In the genomic region with DNA sequence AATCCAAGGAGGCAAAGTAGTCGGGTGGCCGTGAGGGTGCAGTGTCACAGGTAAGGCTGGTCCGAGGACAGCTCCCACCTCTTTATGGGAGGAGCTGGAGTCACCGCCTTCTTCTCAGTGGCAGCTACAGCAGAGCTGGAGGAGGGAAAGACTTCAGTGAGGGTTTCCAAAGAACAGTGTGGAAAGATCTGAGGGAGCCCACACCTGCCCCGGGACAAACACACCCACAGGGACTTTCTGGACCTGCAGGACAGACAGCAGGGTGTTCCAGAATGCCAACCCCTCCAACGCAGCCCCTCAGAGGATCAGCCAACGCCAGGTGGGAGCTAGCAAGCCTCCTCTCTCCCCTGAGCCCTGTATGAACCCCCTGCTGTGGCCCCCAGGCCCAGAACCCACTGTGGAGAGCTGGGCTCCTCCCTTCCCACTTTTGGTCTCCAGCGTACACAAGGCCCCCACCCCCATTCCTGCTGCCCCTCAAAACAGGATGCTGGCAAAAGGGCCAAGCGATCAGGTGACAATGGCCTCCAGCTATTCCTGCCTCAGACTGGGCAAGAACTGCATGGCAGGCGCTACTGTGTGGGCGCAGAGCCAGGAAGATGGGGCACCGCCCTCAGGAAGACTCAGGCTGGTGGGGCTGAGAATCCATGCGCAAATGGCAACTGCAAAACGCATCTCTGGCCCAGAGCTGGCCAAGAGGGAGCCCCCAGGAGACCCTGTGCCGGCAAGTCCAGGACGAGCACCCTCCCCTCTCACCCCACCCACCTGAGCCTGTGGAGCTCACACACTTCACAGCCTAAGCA, we compare ENCODE assay signal across 14 cellular contexts. TPM values are rescaled to one million over a fixed set of nuclear protein-coding genes. Genes with fewer than 3 reads are reported as not detected.
DNase-seq lines count a peak whose midpoint lies in the region; ATAC-seq, FAIRE-seq and TF ChIP-seq lines count a peak whose summit lies in the region.
"Had no signal": no experiment of that assay in that cellular context is flagged by ENCODE, and none has a peak within 500 bp of the region (broad histone marks: within the 10 kb centered on the region; RNA-seq: fewer than 3 reads in every experiment).

No MANE protein-coding gene starts in this region.

- H2AK5ac ChIP-seq in mesendoderm (ENCODE audit: low read length), result no peak overlapping the region

- no peaks in the 10 kb centered on the region for H3K9me3 Mint-ChIP-seq in chondrocyte (ENCODE audit: low read depth)
- no peaks in the 10 kb centered on the region for H3K9me3 Mint-ChIP-seq in CD8-positive, alpha-beta T cell
- H3K9me3 Mint-ChIP-seq: GM23338; mesothelial cell of epicardium; stimulated activated effector memory CD8-positive, alpha-beta T cell treated with anti-CD3 and anti-CD28 coated beads, Interleukin-12 subunit alpha, Interleukin-12 subunit beta, amount 100 ng/mL, for 72 hours had no signal

- no peak overlapping the region for H3K4me3 ChIP-seq in pancreas
- no peak overlapping the region for H3K4me3 ChIP-seq in CD8-positive, alpha-beta T cell (ENCODE audit: low read depth, low read length)
- H3K4me3 ChIP-seq in mesendoderm (ENCODE audit: low read length), result no peak overlapping the region
- H3K4me3 ChIP-seq: GM23338 had no signal

- H3K4ac ChIP-seq in mesendoderm (ENCODE audit: low read depth, low read length), result no peak overlapping the region

- TF ChIP-seq CTCF in chondrocyte (IDR thresholded peaks at IDR 0.05) (no peak), pancreas (IDR thresholded peaks at IDR 0.05) (no peak)
- no peak for TF ChIP-seq CTCF in CD8-positive, alpha-beta T cell (IDR thresholded peaks at IDR 0.05)

- peaks cover 22% of the 10 kb centered on the region for H3K4me1 Mint-ChIP-seq in chondrocyte (ENCODE audit: low read depth)
- H3K4me1 Mint-ChIP-seq in CD8-positive, alpha-beta T cell (ENCODE audit: low read depth), result peaks cover 22% of the 10 kb centered on the region

- WGBS in pancreas, 2 donors, result 83 to 84% methylated on average over 16 of the region's 16 CpGs
- WGBS in mesendoderm (ENCODE audit: extremely low coverage, insufficient coverage, low lambda C conversion rate), result no CpG with 5 or more reads among the region's 16 CpGs

- intact Hi-C loops in pancreas (cut with DNase I), result no loop called here
- intact Hi-C loops in CD8-positive, alpha-beta T cell (cut with DNase I, micrococcal nuclease), result no loop called here

- H3K27ac Mint-ChIP-seq in chondrocyte (ENCODE audit: unreplicated experiment), result no peak overlapping the region
- H3K27ac Mint-ChIP-seq in CD8-positive, alpha-beta T cell, result no peak overlapping the region
- H3K27ac Mint-ChIP-seq: GM23338; mesothelial cell of epicardium; stimulated activated effector memory CD8-positive, alpha-beta T cell treated with anti-CD3 and anti-CD28 coated beads, Interleukin-12 subunit alpha, Interleukin-12 subunit beta, amount 100 ng/mL, for 72 hours; T-helper 17 cell had no signal

- H2BK15ac ChIP-seq in mesendoderm (replicated peaks; ENCODE audit: low read depth), result no peak overlapping the region

- H3K27ac ChIP-seq in pancreas, result no peak overlapping the region
- H3K27ac ChIP-seq in CD8-positive, alpha-beta T cell (ENCODE audit: low read depth, low read length), result no peak overlapping the region
- H3K27ac ChIP-seq in mesendoderm (ENCODE audit: low read depth, low read length), result no peak overlapping the region

- no peak overlapping the region for H4K5ac ChIP-seq in mesendoderm (ENCODE audit: low read length)

- H3K27me3 ChIP-seq in pancreas, result no peaks in the 10 kb centered on the region
- H3K27me3 ChIP-seq in CD8-positive, alpha-beta T cell (ENCODE audit: insufficient read depth, low read length), result no peaks in the 10 kb centered on the region
- H3K27me3 ChIP-seq in mesendoderm (ENCODE audit: insufficient read depth, low read length, poor library complexity), result no peaks in the 10 kb centered on the region

- H3K23ac ChIP-seq in mesendoderm (ENCODE audit: low read length), result no peak overlapping the region

- POLR2A ChIA-PET in CD8-positive, alpha-beta T cell (lab: Charles Lee), result interaction anchor here (1.4 kb wide), 1 partner anchor 9 kb away, joined by 3 read pairs; no protein-coding TSS in a partner anchor

- H3K9me3 ChIP-seq in pancreas, result no peaks in the 10 kb centered on the region
- no peaks in the 10 kb centered on the region for H3K9me3 ChIP-seq in CD8-positive, alpha-beta T cell (ENCODE audit: low read length)

- peaks cover 0 to 6% (median 0%) of the 10 kb centered on the region in 3 donors for H3K4me1 ChIP-seq in pancreas
- H3K4me1 ChIP-seq in CD8-positive, alpha-beta T cell (ENCODE audit: insufficient read depth, low read length), result peaks cover 20% of the 10 kb centered on the region
- peaks cover 5% of the 10 kb centered on the region for H3K4me1 ChIP-seq in mesendoderm (ENCODE audit: control insufficient read depth, low read depth, low read length)

- no peak overlapping the region for H3K4me2 ChIP-seq in mesendoderm (ENCODE audit: low read length)
- H3K4me2 ChIP-seq: GM23338 had no signal

- no peak overlapping the region for H2BK5ac ChIP-seq in mesendoderm (ENCODE audit: low read length)

- FAIRE-seq in pancreas (lab: Jason Lieb, UNC), result no peak

- H3K36me3 Mint-ChIP-seq in chondrocyte (ENCODE audit: low read depth), result peaks cover 3% of the 10 kb centered on the region
- peaks cover 43% of the 10 kb centered on the region for H3K36me3 Mint-ChIP-seq in CD8-positive, alpha-beta T cell

- ATAC-seq in pancreas, result no peak
- ATAC-seq in CD8-positive, alpha-beta T cell, result no peak
- ATAC-seq: GM23338; stimulated activated effector memory CD8-positive, alpha-beta T cell treated with anti-CD3 and anti-CD28 coated beads, Interleukin-12 subunit alpha, Interleukin-12 subunit beta, amount 100 ng/mL, for 72 hours; T-helper 17 cell had no signal

- no peak overlapping the region for H3K4me3 Mint-ChIP-seq in chondrocyte (ENCODE audit: unreplicated experiment)
- no peak overlapping the region for H3K4me3 Mint-ChIP-seq in CD8-positive, alpha-beta T cell
- H3K4me3 Mint-ChIP-seq: GM23338; mesothelial cell of epicardium; stimulated activated effector memory CD8-positive, alpha-beta T cell treated with anti-CD3 and anti-CD28 coated beads, Interleukin-12 subunit alpha, Interleukin-12 subunit beta, amount 100 ng/mL, for 72 hours; T-helper 17 cell had no signal

- H4K8ac ChIP-seq in mesendoderm (ENCODE audit: low read depth, low read length), result no peak overlapping the region

- H3K36me3 ChIP-seq in pancreas (peaks cover 0 to 23% (median 4%) of the 10 kb centered on the region in 3 donors), mesendoderm (ENCODE audit: control insufficient read depth, insufficient read depth, low read length) (no peaks in the 10 kb centered on the region)
- H3K36me3 ChIP-seq in CD8-positive, alpha-beta T cell (ENCODE audit: insufficient read depth, low read length), result peaks cover 26% of the 10 kb centered on the region

- CTCF ChIA-PET in CD8-positive, alpha-beta T cell (lab: Charles Lee), result interaction anchor here (0.8 to 1.6 kb wide), 2 partner anchors 9 to 42 kb away, joined by 3 to 4 read pairs; no protein-coding TSS in a partner anchor

- H3K56ac ChIP-seq in mesendoderm (ENCODE audit: low read length), result no peak overlapping the region

- peaks cover 6% of the 10 kb centered on the region for H3K79me1 ChIP-seq in mesendoderm (ENCODE audit: low read length)

- no peaks in the 10 kb centered on the region for H3K27me3 Mint-ChIP-seq in chondrocyte (ENCODE audit: low read depth)
- no peaks in the 10 kb centered on the region for H3K27me3 Mint-ChIP-seq in CD8-positive, alpha-beta T cell (ENCODE audit: low read depth)
- H3K27me3 Mint-ChIP-seq: T-helper 17 cell had no signal

- DNase-seq in DMS 273 (lab: John Stamatoyannopoulos, UW; ENCODE audit: unreplicated experiment), result peak; percentile 50
- DNase-seq in DMS 273 treated with DMSO at 0.1 percent for 48 hours (lab: John Stamatoyannopoulos, UW), result no peak
- DNase-seq in chondrocyte (ENCODE audit: low spot score), result peak; percentile 77
- DNase-seq in pancreas, result peak; percentile 1 to 48 (median 22)
- DNase-seq in CD8-positive, alpha-beta T cell, result no peak
- DNase-seq in mesendoderm, result no peak
- DNase-seq: 8988T; activated T-cell treated with anti-CD3 and anti-CD28 coated beads, Interleukin-2, amount 50 U/mL, for 48 hours; cerebellar nuclear complex; NCI-H524 treated with DMSO at 0.1 percent for 48 hours; T-helper 17 cell had no signal

- no peak overlapping the region for H2BK120ac ChIP-seq in mesendoderm (ENCODE audit: low read depth, low read length)

- peaks cover 2% of the 10 kb centered on the region for H3K79me2 ChIP-seq in mesendoderm (ENCODE audit: control insufficient read depth, insufficient read depth, low read length)

- H3K9ac ChIP-seq in mesendoderm (ENCODE audit: low read length), result no peak overlapping the region

- no peak overlapping the region for H3K18ac ChIP-seq in mesendoderm (ENCODE audit: low read length)

RNA-seq across cellular contexts. Expression of gene CD320, which starts 3.5 kb away (rescaled TPM):
- total RNA-seq in chondrocyte (39.3 to 44.0 TPM (median 41.7 TPM) in 3 replicates), pancreas (10 to 100 TPM; 13.8 to 24.4 (median 18.2) TPM)
- polyA plus RNA-seq in pancreas, result 10 to 100 TPM; 22.2 to 58.4 TPM
- total RNA-seq in CD8-positive, alpha-beta T cell, result 10 to 100 TPM; 15.7 to 19.1 TPM
- polyA plus RNA-seq in mesendoderm (2013, experiment 1 of 2), result 44.9 TPM
- polyA plus RNA-seq in mesendoderm (2013, experiment 2 of 2), result 45.2 TPM

RNA-seq across cellular contexts. Expression of gene NDUFA7, which starts 9.5 kb away (rescaled TPM):
- 25.0 to 34.1 TPM (median 26.6 TPM) in 3 replicates for total RNA-seq in chondrocyte
- 10 to 100 TPM in 5 of 6 donors, 1 to 10 TPM in 1; 7.7 to 17.8 (median 11.2) TPM for total RNA-seq in pancreas
- polyA plus RNA-seq in pancreas, result 10 to 100 TPM; 71.4 to 81.2 TPM
- 10 to 100 TPM; 19.8 to 28.9 TPM for total RNA-seq in CD8-positive, alpha-beta T cell
- polyA plus RNA-seq in mesendoderm (2013, experiment 1 of 2), result 140 TPM
- polyA plus RNA-seq in mesendoderm (2013, experiment 2 of 2), result 141 TPM

RNA-seq across cellular contexts. Expression of gene RPS28, which starts 9.6 kb away (rescaled TPM):
- total RNA-seq in chondrocyte (1,057 to 1,248 TPM (median 1,100 TPM) in 3 replicates), pancreas (1,000 to 10,000 TPM in 4 of 6 donors, 100 to 1,000 TPM in 2; 892 to 1,524 (median 1,066) TPM)
- 100 to 1,000 TPM; 706 to 850 TPM for polyA plus RNA-seq in pancreas
- 1,000 to 10,000 TPM; 3,224 to 3,257 TPM for total RNA-seq in CD8-positive, alpha-beta T cell
- polyA plus RNA-seq in mesendoderm (2013, experiment 1 of 2), result 1,804 TPM
- 1,761 TPM for polyA plus RNA-seq in mesendoderm (2013, experiment 2 of 2)

RNA-seq across cellular contexts. Expression of gene KANK3, which starts 31.4 kb away (rescaled TPM):
- total RNA-seq in chondrocyte, result 0.56 to 1.2 TPM (median 1.2 TPM) in 3 replicates
- 1 to 10 TPM; 1.7 to 2.3 (median 2.0) TPM for total RNA-seq in pancreas
- 10 to 100 TPM in 1 of 2 donors, 1 to 10 TPM in 1; 7.7 to 17.9 TPM for polyA plus RNA-seq in pancreas
- 1 to 10 TPM in 1 of 2 experiments, under 1 TPM in 1; 0.78 to 1.4 TPM for total RNA-seq in CD8-positive, alpha-beta T cell
- 0.41 TPM for polyA plus RNA-seq in mesendoderm (2013, experiment 1 of 2)
- 0.50 TPM for polyA plus RNA-seq in mesendoderm (2013, experiment 2 of 2)

RNA-seq across cellular contexts. Expression of gene ANGPTL4, which starts 52.3 kb away (rescaled TPM):
- 56.4 to 143 TPM (median 127 TPM) in 3 replicates for total RNA-seq in chondrocyte
- total RNA-seq in pancreas, result 10 to 100 TPM in 4 of 6 donors, 1 to 10 TPM in 2; 2.8 to 82.8 (median 22.5) TPM
- polyA plus RNA-seq in pancreas, result 100 to 1,000 TPM in 1 of 2 donors, 10 to 100 TPM in 1; 95.0 to 169 TPM
- not detected for total RNA-seq in CD8-positive, alpha-beta T cell
- polyA plus RNA-seq in mesendoderm (2013, experiment 1 of 2), result 0.22 TPM
- 0.18 TPM for polyA plus RNA-seq in mesendoderm (2013, experiment 2 of 2)
- total RNA-seq: T-helper 17 cell had no signal

Comparison
In these comparisons a context has a peak if more than half of its experiments do, and no peak if none do; other contexts are left out.
1. DNase-seq: peak in DMS 273 (single experiment), chondrocyte (single experiment) and pancreas (6 of 6); none in DMS 273 treated with DMSO at 0.1 percent for 48 hours (single experiment), CD8-positive, alpha-beta T cell (0 of 7) and mesendoderm (single experiment).